In the genomic region with DNA sequence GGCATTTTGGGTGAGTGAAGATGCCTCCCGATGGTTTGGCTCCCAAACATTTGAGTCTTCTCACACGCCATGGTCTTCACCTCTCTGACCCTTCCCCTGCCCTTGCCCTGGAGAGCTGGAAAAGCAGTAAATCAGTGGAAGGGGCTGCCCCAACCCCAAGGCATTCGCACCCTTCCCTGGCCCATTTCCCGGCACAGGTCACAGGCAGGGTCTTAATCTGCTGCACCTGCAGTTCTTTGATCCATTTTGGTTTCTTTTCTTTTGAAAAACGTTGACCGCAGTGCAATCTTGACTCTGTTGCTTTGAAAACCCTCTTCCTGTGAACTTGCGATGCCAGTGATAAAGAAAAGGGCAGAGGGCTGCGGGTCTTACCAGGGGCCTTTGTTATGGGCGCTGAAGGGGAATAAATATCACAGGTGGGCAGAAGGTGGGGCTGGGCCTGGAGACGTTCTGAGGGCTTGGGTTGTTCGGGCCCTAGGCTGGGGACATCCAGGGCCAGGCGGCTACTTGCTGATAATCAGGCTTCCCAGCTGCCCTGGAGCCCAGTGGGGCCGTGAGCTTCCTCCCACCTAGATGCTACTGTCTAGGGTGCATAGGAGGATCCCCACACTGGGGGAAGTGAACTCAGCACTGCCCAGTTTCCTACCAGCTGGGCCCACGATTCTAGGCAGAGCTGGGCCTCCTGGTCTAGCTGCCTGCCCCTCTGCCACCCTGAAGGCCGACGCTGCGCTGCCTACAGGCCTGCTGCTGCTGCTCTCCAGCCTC, we compare ENCODE assay signal across 9 cellular contexts. TPM values are rescaled to one million over a fixed set of nuclear protein-coding genes. Genes with fewer than 3 reads are reported as not detected.
DNase-seq lines count a peak whose midpoint lies in the region; ATAC-seq and TF ChIP-seq lines count a peak whose summit lies in the region.
"Had no signal": no experiment of that assay in that cellular context is flagged by ENCODE, and none has a peak within 500 bp of the region (broad histone marks: within the 10 kb centered on the region; RNA-seq: fewer than 3 reads in every experiment).

No MANE protein-coding gene starts in this region.

- H3K36me3 ChIP-seq in heart right ventricle, result no peaks in the 10 kb centered on the region

- 93 to 94% methylated on average over 17 of the region's 17 CpGs for WGBS in heart right ventricle, 2 donors

- H3K27me3 Mint-ChIP-seq in activated T-cell treated with anti-CD3 and anti-CD28 coated beads, Interleukin-2, amount 50 U/mL, for 4 hours (ENCODE audit: low read depth), result no peaks in the 10 kb centered on the region

- H3K9me3 ChIP-seq in heart right ventricle, result no peaks in the 10 kb centered on the region

- peaks cover 0 to 44% (median 24%) of the 10 kb centered on the region in 9 donors for H3K4me1 ChIP-seq in heart right ventricle

- H3K4me1 Mint-ChIP-seq in activated T-cell treated with anti-CD3 and anti-CD28 coated beads, Interleukin-2, amount 50 U/mL, for 4 hours (ENCODE audit: low read depth), result peaks cover 69% of the 10 kb centered on the region

- no peaks in the 10 kb centered on the region for H3K9me3 Mint-ChIP-seq in activated T-cell treated with anti-CD3 and anti-CD28 coated beads, Interleukin-2, amount 50 U/mL, for 4 hours

- intact Hi-C loops in heart right ventricle (cut with DNase I), result no loop called here

- TF ChIP-seq CTCF in heart right ventricle (IDR thresholded peaks at IDR 0.05), result no peak

- H3K36me3 Mint-ChIP-seq in activated T-cell treated with anti-CD3 and anti-CD28 coated beads, Interleukin-2, amount 50 U/mL, for 4 hours (ENCODE audit: insufficient read depth), result no peaks in the 10 kb centered on the region

- H3K27me3 ChIP-seq in heart right ventricle, result no peaks in the 10 kb centered on the region

- H3K27ac ChIP-seq in heart right ventricle, result peak overlapping the region in 6 of 10 donors; percentile 30 to 76 (median 46)

- DNase-seq in RPMI8226, result peak; percentile 69
- DNase-seq in activated T-cell treated with anti-CD3 and anti-CD28 coated beads, Interleukin-2, amount 50 U/mL, for 4 hours, result peak; percentile 35
- DNase-seq in heart right ventricle, result no peak
- DNase-seq in stimulated activated CD8-positive, alpha-beta memory T cell treated with anti-CD3 and anti-CD28 coated beads, Interleukin-4, amount 100 ng/mL, for 24 hours (ENCODE audit: low read depth), result peak; percentile 20
- no peak for DNase-seq in AML-193 (lab: John Stamatoyannopoulos, UW)
- no peak for DNase-seq in NCI-H2107 (lab: John Stamatoyannopoulos, UW)
- DNase-seq in midbrain (lab: John Stamatoyannopoulos, UW), result no peak

- H3K4me3 Mint-ChIP-seq in activated T-cell treated with anti-CD3 and anti-CD28 coated beads, Interleukin-2, amount 50 U/mL, for 4 hours, result peak overlapping the region; percentile 55

- peak; percentile 75 to 79 for ATAC-seq in activated T-cell treated with anti-CD3 and anti-CD28 coated beads, Interleukin-2, amount 50 U/mL, for 4 hours
- ATAC-seq in heart right ventricle (peak in 4 of 8 donors; percentile 14 to 33 (median 20)), GM19467 (IDR thresholded peaks at IDR 0.05; ENCODE audit: unreplicated experiment) (no peak)

- H3K4me3 ChIP-seq in heart right ventricle, result no peak overlapping the region

RNA-seq across cellular contexts. Expression of gene EPS8L3, which starts 38.6 kb away (rescaled TPM):
- not detected for total RNA-seq in activated T-cell treated with anti-CD3 and anti-CD28 coated beads, Interleukin-2, amount 50 U/mL, for 4 hours
- total RNA-seq in heart right ventricle, result under 1 TPM in 3 of 10 donors, not detected in 7; 0.49 to 0.61 (median 0.56) TPM
- polyA plus RNA-seq in heart right ventricle, result not detected
- total RNA-seq: RPMI7951 had no signal

Comparison
In these comparisons a context has a peak if more than half of its experiments do, and no peak if none do; other contexts are left out.
1. DNase-seq: peak in RPMI8226 (single experiment), activated T-cell treated with anti-CD3 and anti-CD28 coated beads, Interleukin-2, amount 50 U/mL, for 4 hours (single experiment) and stimulated activated CD8-positive, alpha-beta memory T cell treated with anti-CD3 and anti-CD28 coated beads, Interleukin-4, amount 100 ng/mL, for 24 hours (single experiment); none in heart right ventricle (0 of 2), AML-193 (0 of 2), NCI-H2107 (single experiment) and midbrain (single experiment).